ENCODE assay signal across 8 cellular contexts in genomic region chr4:139633661-139634060, GRCh38. TPM values are rescaled to one million over a fixed set of nuclear protein-coding genes. Genes with fewer than 3 reads are reported as not detected.
DNase-seq lines count a peak whose midpoint lies in the region; ATAC-seq and TF ChIP-seq lines count a peak whose summit lies in the region.

No MANE protein-coding gene starts in this region.

- H3K4me3 Mint-ChIP-seq in stimulated activated naive CD8-positive, alpha-beta T cell treated with anti-CD3 and anti-CD28 coated beads, Interleukin-15, amount 100 ng/mL, for 72 hours, result no peak overlapping the region

- ATAC-seq in activated CD4-positive, CD25-positive, alpha-beta regulatory T cell treated with anti-CD3 and anti-CD28 coated beads, Interleukin-2, amount 50 U/mL, for 24 hours, result no peak
- ATAC-seq in stimulated activated naive CD8-positive, alpha-beta T cell treated with anti-CD3 and anti-CD28 coated beads, Interleukin-15, amount 100 ng/mL, for 72 hours, result no peak

- no peaks in the 10 kb centered on the region for H3K4me1 ChIP-seq in MM.1S (ENCODE audit: low read length)

- H3K27ac Mint-ChIP-seq in stimulated activated naive CD8-positive, alpha-beta T cell treated with anti-CD3 and anti-CD28 coated beads, Interleukin-15, amount 100 ng/mL, for 72 hours, result no peak overlapping the region

- H3K4me3 ChIP-seq in MM.1S (ENCODE audit: low read length), result no peak overlapping the region
- H3K4me3 ChIP-seq in choroid plexus epithelial cell (ENCODE audit: low read depth, low read length), result peak overlapping the region; percentile 50

- H3K9me3 Mint-ChIP-seq in stimulated activated naive CD8-positive, alpha-beta T cell treated with anti-CD3 and anti-CD28 coated beads, Interleukin-15, amount 100 ng/mL, for 72 hours, result peaks cover 2 to 4% of the 10 kb centered on the region in 2 donors

- no peak overlapping the region for H2AFZ ChIP-seq in MM.1S (ENCODE audit: low read length)

- H3K4me1 Mint-ChIP-seq in stimulated activated naive CD8-positive, alpha-beta T cell treated with anti-CD3 and anti-CD28 coated beads, Interleukin-15, amount 100 ng/mL, for 72 hours, result no peaks in the 10 kb centered on the region

- no peak overlapping the region for H3K4me2 ChIP-seq in MM.1S (ENCODE audit: low read depth, low read length)

- peaks cover 24% of the 10 kb centered on the region for H3K27me3 Mint-ChIP-seq in stimulated activated naive CD8-positive, alpha-beta T cell treated with anti-CD3 and anti-CD28 coated beads, Interleukin-15, amount 100 ng/mL, for 72 hours

- H3K9ac ChIP-seq in MM.1S (ENCODE audit: low read length), result no peak overlapping the region

- H3F3A ChIP-seq in MM.1S (ENCODE audit: insufficient read depth, low read length), result no peaks in the 10 kb centered on the region

- no peaks in the 10 kb centered on the region for H3K9me3 ChIP-seq in MM.1S (replicated peaks; ENCODE audit: insufficient read depth, low read length)

- DNase-seq in AG20443 (ENCODE audit: low spot score) (peak; percentile 66), MM.1S (no peak), choroid plexus epithelial cell (ENCODE audit: low read depth) (peak; percentile 66), lung microvascular endothelial cell (ENCODE audit: low read depth in 2 of 2) (peak; percentile 28 to 76)
- DNase-seq in stimulated activated CD4-positive, alpha-beta T cell treated with anti-CD3 and anti-CD28 coated beads, Interleukin-4, amount 100 ng/mL, for 1 hour, result no peak
- DNase-seq in activated CD4-positive, alpha-beta T cell treated with anti-CD3 and anti-CD28 coated beads, Interleukin-2, amount 50 U/mL, for 4 hours, result no peak
- DNase-seq in stimulated activated naive CD8-positive, alpha-beta T cell treated with anti-CD3 and anti-CD28 coated beads, Interleukin-15, amount 100 ng/mL, for 72 hours, result no peak

- TF ChIP-seq CTCF in MM.1S (IDR thresholded peaks at IDR 0.05; ENCODE audit: low read length), result peak; percentile 13
- TF ChIP-seq CTCF in choroid plexus epithelial cell (conservative IDR thresholded peaks at IDR 0.05; ENCODE audit: low read depth, low read length), result peak; percentile 76

- H4K20me1 ChIP-seq in MM.1S (ENCODE audit: insufficient read depth, low read length), result no peaks in the 10 kb centered on the region

- H3K27ac ChIP-seq in MM.1S (ENCODE audit: low read length), result no peak overlapping the region

- no peaks in the 10 kb centered on the region for H3K79me2 ChIP-seq in MM.1S (ENCODE audit: low read length)

- no peaks in the 10 kb centered on the region for H3K27me3 ChIP-seq in MM.1S (replicated peaks; ENCODE audit: insufficient read depth, low read length)

- no peaks in the 10 kb centered on the region for H3K9me2 ChIP-seq in MM.1S (replicated peaks; ENCODE audit: insufficient read depth, low read length)

- no peaks in the 10 kb centered on the region for H3K36me3 ChIP-seq in MM.1S (replicated peaks; ENCODE audit: insufficient read depth, low read length)

RNA-seq across cellular contexts. Expression of gene MGST2, which starts 32.0 kb away (rescaled TPM):
- total RNA-seq in lung microvascular endothelial cell, result 60.1 and 79.4 TPM in 2 replicates

Comparison
In these comparisons a context has a peak if more than half of its experiments do, and no peak if none do; other contexts are left out.
1. DNase-seq: peak in AG20443 (single experiment), choroid plexus epithelial cell (single experiment) and lung microvascular endothelial cell (2 of 2); none in MM.1S (single experiment), stimulated activated CD4-positive, alpha-beta T cell treated with anti-CD3 and anti-CD28 coated beads, Interleukin-4, amount 100 ng/mL, for 1 hour (single experiment), activated CD4-positive, alpha-beta T cell treated with anti-CD3 and anti-CD28 coated beads, Interleukin-2, amount 50 U/mL, for 4 hours (0 of 2) and stimulated activated naive CD8-positive, alpha-beta T cell treated with anti-CD3 and anti-CD28 coated beads, Interleukin-15, amount 100 ng/mL, for 72 hours (0 of 2).